18 cellular contexts compared by ENCODE assay signal in the genomic region with DNA sequence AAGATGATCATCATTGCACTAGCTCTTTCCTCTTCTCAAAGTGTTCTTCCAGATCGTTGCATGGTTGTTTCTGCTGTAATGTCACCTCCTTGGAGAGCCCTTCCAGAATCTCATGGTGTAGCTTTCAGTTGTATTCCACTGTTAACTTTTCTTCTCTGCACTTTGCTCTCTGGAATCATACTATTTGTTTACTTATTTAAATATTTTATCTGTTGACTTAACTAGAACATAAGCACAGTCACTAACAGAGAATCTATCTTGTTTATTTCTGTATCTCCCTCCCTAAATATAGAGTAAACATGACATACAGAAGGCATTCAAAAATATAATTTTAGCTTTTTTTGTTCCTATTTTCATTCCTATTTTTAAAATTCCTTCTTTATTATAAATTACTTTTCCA. TPM values are rescaled to one million over a fixed set of nuclear protein-coding genes. Genes with fewer than 3 reads are reported as not detected.
DNase-seq lines count a peak whose midpoint lies in the region; ATAC-seq, FAIRE-seq and TF ChIP-seq lines count a peak whose summit lies in the region.
"Had no signal": no experiment of that assay in that cellular context is flagged by ENCODE, and none has a peak within 500 bp of the region (broad histone marks: within the 10 kb centered on the region; RNA-seq: fewer than 3 reads in every experiment).

No MANE protein-coding gene starts in this region.

- H3K4me1 ChIP-seq in left ventricle myocardium inferior: peaks cover 49% of the 10 kb centered on the region
- peaks cover 0 to 49% (median 4%) of the 10 kb centered on the region in 9 donors for H3K4me1 ChIP-seq in heart right ventricle
- peaks cover 57% of the 10 kb centered on the region for H3K4me1 ChIP-seq in HepG2 (ENCODE audit: insufficient read depth, low read length)
- no peaks in the 10 kb centered on the region for H3K4me1 ChIP-seq in small intestine (ENCODE audit: control insufficient read depth in 2 of 2, insufficient read depth in 1 of 2, low read depth in 1 of 2, low read length in 1 of 2)
- H3K4me1 ChIP-seq in A673 (ENCODE audit: insufficient read depth, low read length, poor library complexity, severe bottlenecking): no peaks in the 10 kb centered on the region
- H3K4me1 ChIP-seq: BE2C had no signal

- CTCF ChIA-PET in HepG2 (lab: Yijun Ruan, JAX; ENCODE audit: low intra/inter-chr PET ratio, low total read pairs): no interaction called here
- CTCF ChIA-PET in A673 (lab: Charles Lee): no interaction called here

- 67 to 70% methylated on average over 1 of the region's 1 CpG for WGBS in heart right ventricle, 2 donors
- WGBS in HepG2 (ENCODE audit: low lambda C conversion rate): 0% methylated on average over 1 of the region's 1 CpG
- WGBS in small intestine, 3 donors: 9 to 55% (median 15%) methylated on average over 1 of the region's 1 CpG

- H3K9me3 ChIP-seq in left ventricle myocardium inferior (replicated peaks) (no peaks in the 10 kb centered on the region), heart right ventricle (no peaks in the 10 kb centered on the region), HepG2 (ENCODE audit: low read length) (no peaks in the 10 kb centered on the region), small intestine (ENCODE audit: control insufficient read depth, low read depth) (no peaks in the 10 kb centered on the region), A673 (ENCODE audit: low read depth, low read length, poor library complexity, severe bottlenecking) (no peaks in the 10 kb centered on the region)
- H3K9me3 ChIP-seq: BE2C had no signal

- H3K9ac ChIP-seq in HepG2 (ENCODE audit: insufficient read depth, low read depth, low read length): peak overlapping the region; percentile 52

- no peak for DNase-seq in left ventricle myocardium inferior
- DNase-seq in heart right ventricle: no peak
- DNase-seq in NCI-H69 (lab: John Stamatoyannopoulos, UW): peak; percentile 25
- DNase-seq in HepG2 (ENCODE audit: low spot score): peak; percentile 75
- no peak for DNase-seq in small intestine
- no peak for DNase-seq in A673 (ENCODE audit: low spot score)
- DNase-seq in effector CD8-positive, alpha-beta T cell (lab: John Stamatoyannopoulos, UW): no peak
- DNase-seq: 8988T; BE2C; CD8-positive, alpha-beta T cell; COR-L47; DND-41; GDM1; GOT3; H9 had no signal

- TF ChIP-seq RAD21 in HepG2 (CRISPR knock-in tag; IDR thresholded peaks at IDR 0.05): no peak

- no peaks in the 10 kb centered on the region for H3K27me3 ChIP-seq in left ventricle myocardium inferior (ENCODE audit: low read depth)
- H3K27me3 ChIP-seq in heart right ventricle: no peaks in the 10 kb centered on the region
- H3K27me3 ChIP-seq in HepG2 (ENCODE audit: control insufficient read depth in 1 of 2, insufficient read depth in 2 of 2, low read length in 2 of 2): no peaks in the 10 kb centered on the region
- H3K27me3 ChIP-seq in small intestine (ENCODE audit: control insufficient read depth in 2 of 2, insufficient read depth in 2 of 2, low read length in 2 of 2): no peaks in the 10 kb centered on the region
- H3K27me3 ChIP-seq in A673 (replicated peaks; ENCODE audit: insufficient read depth, low read depth, low read length, poor library complexity): no peaks in the 10 kb centered on the region
- H3K27me3 ChIP-seq: BE2C had no signal

- H2AFZ ChIP-seq in HepG2 (ENCODE audit: low read length): no peak overlapping the region

- intact Hi-C loops in left ventricle myocardium inferior (cut with micrococcal nuclease): no loop called here
- intact Hi-C loops in heart right ventricle (cut with DNase I): no loop called here
- intact Hi-C loops in HepG2 (cut with micrococcal nuclease; ENCODE audit: unreplicated experiment): loop anchor here (1.0 to 2.0 kb wide), 2 partner anchors 9 to 13 kb away; no protein-coding TSS in a partner anchor
- intact Hi-C loops in A673 (cut with micrococcal nuclease; ENCODE audit: unreplicated experiment): no loop called here

- ATAC-seq in heart right ventricle (no peak), HepG2 (peak; percentile 91), HG02981 (IDR thresholded peaks at IDR 0.05; ENCODE audit: unreplicated experiment) (no peak)
- ATAC-seq: CD8-positive, alpha-beta T cell had no signal

- POLR2A ChIA-PET in HepG2 (lab: Yijun Ruan, JAX) (interaction anchor here (5.2 kb wide), 1 partner anchor 11 kb away, joined by 58 read pairs; a partner anchor contains a TSS), A673 (lab: Charles Lee; ENCODE audit: low non-redundant PET) (no interaction called here)

- H3K4me2 ChIP-seq in HepG2 (ENCODE audit: low read depth, low read length): peak overlapping the region; percentile 88

- peak in 1 of 2 experiments; percentile 38; a peak in 1 of 4 replicates for TF ChIP-seq POLR2A in HepG2 (IDR thresholded peaks at IDR 0.05; ENCODE audit: insufficient read depth in 1 of 2, low read depth in 2 of 2, low read length in 2 of 2)

- H4K20me1 ChIP-seq in HepG2 (ENCODE audit: insufficient read depth, low read length): no peaks in the 10 kb centered on the region

- TF ChIP-seq EP300 in HepG2 (IDR thresholded peaks at IDR 0.05; ENCODE audit: low read depth in 2 of 2, low read length in 2 of 2): peak in 1 of 2 experiments; percentile 75; a peak in 2 of 4 replicates
- TF ChIP-seq EP300 in HepG2 (CRISPR knock-in tag; IDR thresholded peaks at IDR 0.05; ENCODE audit: borderline replicate concordance): no peak

- TF ChIP-seq CTCF in left ventricle myocardium inferior (IDR thresholded peaks at IDR 0.05; ENCODE audit: borderline replicate concordance): no peak
- TF ChIP-seq CTCF in heart right ventricle (IDR thresholded peaks at IDR 0.05): no peak
- TF ChIP-seq CTCF in HepG2 (CRISPR knock-in tag; IDR thresholded peaks at IDR 0.05): no peak
- TF ChIP-seq CTCF in A673 (conservative IDR thresholded peaks at IDR 0.05; ENCODE audit: low read depth, low read length): no peak

- FAIRE-seq in HepG2 (lab: Jason Lieb, UNC) (no peak), small intestine (lab: Jason Lieb, UNC) (peak; percentile 70)
- FAIRE-seq: GM12892 had no signal

- H3K4me3 ChIP-seq in left ventricle myocardium inferior (no peak overlapping the region), heart right ventricle (no peak overlapping the region), HepG2 (replicated peaks in 1 of 3; ENCODE audit: insufficient read depth in 1 of 3, low read depth in 2 of 3, low read length in 3 of 3) (peak overlapping the region in 1 of 3 experiments; percentile 59; a peak in 2 of 6 replicates), small intestine (ENCODE audit: low read depth in 1 of 2, low read length in 2 of 2) (no peak overlapping the region), A673 (ENCODE audit: low read depth, low read length, poor library complexity, severe bottlenecking) (no peak overlapping the region)

- H3K27ac ChIP-seq in left ventricle myocardium inferior (replicated peaks) (peak overlapping the region; percentile 54), heart right ventricle (no peak overlapping the region), HepG2 (ENCODE audit: extremely low read length, insufficient read depth, low read length) (peak overlapping the region; percentile 83), small intestine (ENCODE audit: low read depth in 1 of 2, low read length in 1 of 2) (no peak overlapping the region), A673 (ENCODE audit: low read depth, low read length, poor library complexity, severe bottlenecking) (no peak overlapping the region)
- H3K27ac ChIP-seq: HL-60 had no signal

- H3K79me2 ChIP-seq in HepG2 (ENCODE audit: insufficient read depth, low read length): peaks cover 43% of the 10 kb centered on the region

- in situ Hi-C loops in HepG2 (cut with HindIII; ENCODE audit: extremely low pct_ligation_motif_present, low pct_unique_long_range_greater_than_20kb): no loop called here

- H3K36me3 ChIP-seq in left ventricle myocardium inferior (no peaks in the 10 kb centered on the region), heart right ventricle (no peaks in the 10 kb centered on the region), HepG2 (replicated peaks in 1 of 2; ENCODE audit: control insufficient read depth in 1 of 2, insufficient read depth in 2 of 2, low read length in 2 of 2) (no peaks in the 10 kb centered on the region), small intestine (ENCODE audit: control insufficient read depth in 2 of 2, insufficient read depth in 2 of 2, low read length in 2 of 2) (no peaks in the 10 kb centered on the region), A673 (ENCODE audit: insufficient read depth, low read length, poor library complexity, severe bottlenecking) (no peaks in the 10 kb centered on the region)
- H3K36me3 ChIP-seq: BE2C had no signal

- BruUV-seq in HepG2 (replicated peaks; lab: Mats Ljungman, UMichigan) (no TSS peak), A673 (replicated peaks; lab: Mats Ljungman, UMichigan) (no TSS peak)

TF ChIP-seq in HepG2, 621 proteins besides CTCF, POLR2A, EP300 and RAD21 (continues in another document):
- no peak for TF ChIP-seq MAFK (conservative IDR thresholded peaks at IDR 0.05 in 1 of 2, IDR thresholded peaks at IDR 0.05 in 1 of 2; ENCODE audit: low read length in 2 of 2)

RNA-seq across cellular contexts. Expression of a gene that starts 11.8 kb away (rescaled TPM):
- total RNA-seq in left ventricle myocardium inferior (11.9 TPM), heart right ventricle (10 to 100 TPM in 6 of 10 donors, 1 to 10 TPM in 4; 7.8 to 15.3 (median 10.2) TPM), HepG2 (2016; rRNA removed; fragmentation: Illumina TruSeq; extraction: Trizol) (18.5 and 31.9 TPM in 2 replicates), A673 (2021) (10.0 and 10.7 TPM in 2 replicates)
- polyA plus RNA-seq in heart right ventricle (10 to 100 TPM in 1 of 2 donors, 1 to 10 TPM in 1; 6.2 to 11.0 TPM), HepG2 (2011; rRNA removed) (14.4 and 19.2 TPM in 2 replicates), small intestine (under 1 TPM; 0.27 to 0.89 (median 0.34) TPM)
- total RNA-seq in HepG2 (2016; cell fraction: cytosol; rRNA removed; fragmentation: Illumina TruSeq; extraction: Trizol; ENCODE audit: low read depth): 4.5 and 5.5 TPM in 2 replicates
- 18.8 and 29.3 TPM in 2 replicates for total RNA-seq in HepG2 (2016; cell fraction: insoluble cytoplasmic fraction; rRNA removed; fragmentation: Illumina TruSeq; extraction: Trizol)
- total RNA-seq in HepG2 (2016; cell fraction: membrane; rRNA removed; fragmentation: Illumina TruSeq; extraction: Trizol): 6.1 and 6.3 TPM in 2 replicates
- 15.4 and 20.0 TPM in 2 replicates for total RNA-seq in HepG2 (2016; cell fraction: nucleus; rRNA removed; fragmentation: Illumina TruSeq; extraction: Trizol)
- 13.9 and 17.2 TPM in 2 replicates for polyA plus RNA-seq in HepG2 (2011; cell fraction: cytosol; rRNA removed)
- 10.1 and 11.0 TPM in 2 replicates for polyA plus RNA-seq in HepG2 (2011; cell fraction: nucleus; rRNA removed)
- 17.4 and 20.6 TPM in 2 replicates for polyA plus RNA-seq in HepG2 (2012)
- polyA plus RNA-seq in HepG2 (2016; cell fraction: cytosol; fragmentation: Illumina TruSeq; extraction: Trizol; ENCODE audit: low read depth): 3.4 and 3.8 TPM in 2 replicates
- 25.6 and 26.5 TPM in 2 replicates for polyA plus RNA-seq in HepG2 (2016; cell fraction: insoluble cytoplasmic fraction; fragmentation: Illumina TruSeq; extraction: Trizol; ENCODE audit: low read depth)
- 4.4 and 5.9 TPM in 2 replicates for polyA plus RNA-seq in HepG2 (2016; cell fraction: membrane; fragmentation: Illumina TruSeq; extraction: Trizol; ENCODE audit: low read depth)
- 16.7 and 18.0 TPM in 2 replicates for polyA plus RNA-seq in HepG2 (2016; cell fraction: nucleus; fragmentation: Illumina TruSeq; extraction: Trizol; ENCODE audit: insufficient read depth, low read depth)
- 13.0 TPM in 1 of 2 replicates, not detected in the other for polyA minus RNA-seq in HepG2 (2011; rRNA and poly(A)+ RNA removed; ENCODE audit: low replicate concordance)
- polyA minus RNA-seq in HepG2 (2011; cell fraction: cytosol; rRNA and poly(A)+ RNA removed): 15.1 and 15.6 TPM in 2 replicates
- polyA minus RNA-seq in HepG2 (2011; cell fraction: nucleus; rRNA and poly(A)+ RNA removed): 35.3 and 37.2 TPM in 2 replicates
- total RNA-seq: CD8-positive, alpha-beta T cell had no signal

Comparison
In these comparisons a context has a peak if more than half of its experiments do, and no peak if none do; other contexts are left out.
1. H3K27ac ChIP-seq: peak in left ventricle myocardium inferior (single experiment) and HepG2 (single experiment); none in heart right ventricle (0 of 10), small intestine (0 of 2) and A673 (single experiment).
2. DNase-seq: peak in NCI-H69 (single experiment) and HepG2 (single experiment); none in left ventricle myocardium inferior (single experiment), heart right ventricle (0 of 2), small intestine (single experiment), A673 (single experiment) and effector CD8-positive, alpha-beta T cell (single experiment).